Comparison of ENCODE assay signal across 2 cellular contexts in genomic region chr6:15357832-15358231, GRCh38.
TF ChIP-seq lines count a peak whose summit lies in the region.

No MANE protein-coding gene starts in this region.

TF ChIP-seq in GM23338, 12 proteins besides CTCF, POLR2A, EP300 and RAD21:
- TF ChIP-seq CREB1 (CRISPR knock-in tag; IDR thresholded peaks at IDR 0.05; ENCODE audit: low read depth) (no peak), EZH2phosphoT487 (IDR thresholded peaks at IDR 0.05; ENCODE audit: unreplicated experiment) (no peak), JUNB (IDR thresholded peaks at IDR 0.05; ENCODE audit: unreplicated experiment) (no peak), ZNF114 (CRISPR knock-in tag; IDR thresholded peaks at IDR 0.05) (no peak), ZNF462 (CRISPR knock-in tag; IDR thresholded peaks at IDR 0.05) (no peak), STAT1 (IDR thresholded peaks at IDR 0.05; ENCODE audit: unreplicated experiment) (no peak), REST (IDR thresholded peaks at IDR 0.05; ENCODE audit: unreplicated experiment) (no peak), EZH2 (IDR thresholded peaks at IDR 0.05; ENCODE audit: low read depth, unreplicated experiment) (no peak), ZNF331 (CRISPR knock-in tag; IDR thresholded peaks at IDR 0.05; ENCODE audit: low read depth) (no peak), NANOG (IDR thresholded peaks at IDR 0.05; ENCODE audit: borderline replicate concordance) (no peak), POLR2AphosphoS5 (IDR thresholded peaks at IDR 0.05; ENCODE audit: low read depth) (no peak)

TF ChIP-seq in neural cell, 6 proteins besides CTCF, POLR2A, EP300 and RAD21:
- TF ChIP-seq EZH2 (IDR thresholded peaks at IDR 0.05; ENCODE audit: borderline replicate concordance, insufficient read depth, low read length, poor library complexity, severe bottlenecking) (no peak), SMC3 (conservative IDR thresholded peaks at IDR 0.05; ENCODE audit: poor library complexity) (no peak), POLR2AphosphoS5 (IDR thresholded peaks at IDR 0.05) (no peak), MXI1 (conservative IDR thresholded peaks at IDR 0.05; ENCODE audit: poor library complexity, severe bottlenecking) (no peak), TAF1 (IDR thresholded peaks at IDR 0.05; ENCODE audit: low read depth) (no peak)
TF ChIP-seq in neural cell: peak in this region for 0.
